Comparison of ENCODE assay signal across 1 cellular context in the genomic region with DNA sequence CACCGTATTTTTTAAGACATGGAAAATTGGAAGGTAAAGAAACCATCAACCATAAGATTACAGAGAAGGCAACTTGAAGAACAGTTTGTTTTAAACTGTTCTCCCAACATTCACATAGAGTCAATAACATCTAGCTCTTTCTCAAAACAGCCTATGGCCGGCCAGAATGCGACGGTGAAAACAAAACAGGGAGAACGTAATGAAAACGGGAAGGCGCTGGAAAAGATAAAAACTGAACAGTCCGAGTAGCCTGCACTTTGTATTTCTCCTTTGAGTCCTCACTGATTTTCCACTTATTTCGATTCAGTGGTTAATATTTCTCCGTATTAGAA.
TF ChIP-seq lines count a peak whose summit lies in the region.

No MANE protein-coding gene starts in this region.

TF ChIP-seq in K562, 482 proteins besides CTCF, POLR2A, EP300 and RAD21 (continued from another document):
- TF ChIP-seq, protein P1, sequence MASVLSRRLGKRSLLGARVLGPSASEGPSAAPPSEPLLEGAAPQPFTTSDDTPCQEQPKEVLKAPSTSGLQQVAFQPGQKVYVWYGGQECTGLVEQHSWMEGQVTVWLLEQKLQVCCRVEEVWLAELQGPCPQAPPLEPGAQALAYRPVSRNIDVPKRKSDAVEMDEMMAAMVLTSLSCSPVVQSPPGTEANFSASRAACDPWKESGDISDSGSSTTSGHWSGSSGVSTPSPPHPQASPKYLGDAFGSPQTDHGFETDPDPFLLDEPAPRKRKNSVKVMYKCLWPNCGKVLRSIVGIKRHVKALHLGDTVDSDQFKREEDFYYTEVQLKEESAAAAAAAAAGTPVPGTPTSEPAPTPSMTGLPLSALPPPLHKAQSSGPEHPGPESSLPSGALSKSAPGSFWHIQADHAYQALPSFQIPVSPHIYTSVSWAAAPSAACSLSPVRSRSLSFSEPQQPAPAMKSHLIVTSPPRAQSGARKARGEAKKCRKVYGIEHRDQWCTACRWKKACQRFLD (CRISPR knock-in tag; IDR thresholded peaks at IDR 0.05) = 0 out of 2 replicates have a peak, but pooled peaks have one; percentile 7
- TF ChIP-seq ELF1 (tag; IDR thresholded peaks at IDR 0.05) (0 out of 2 replicates have a peak, but pooled peaks have one; percentile 43), FOXM1 (IDR thresholded peaks at IDR 0.05; ENCODE audit: low read depth) (peak; percentile 37; the same call in 1 of the 2 replicates), FOXM1 (CRISPR knock-in tag; IDR thresholded peaks at IDR 0.05; ENCODE audit: low read depth) (no peak), CEBPG (CRISPR knock-in tag; IDR thresholded peaks at IDR 0.05) (no peak), CEBPG (tag; conservative IDR thresholded peaks at IDR 0.05 in 1 of 2, IDR thresholded peaks at IDR 0.05 in 1 of 2) (no peak), ARNT (IDR thresholded peaks at IDR 0.05) (no peak), ZNF780A (CRISPR knock-in tag; IDR thresholded peaks at IDR 0.05) (no peak), NONO (IDR thresholded peaks at IDR 0.05; ENCODE audit: low read depth in 2 of 2, low read length in 1 of 2) (0 out of 4 replicates have a peak, but pooled peaks of 1 of the 2 experiments have one; percentile 42)
- TF ChIP-seq, protein P2, sequence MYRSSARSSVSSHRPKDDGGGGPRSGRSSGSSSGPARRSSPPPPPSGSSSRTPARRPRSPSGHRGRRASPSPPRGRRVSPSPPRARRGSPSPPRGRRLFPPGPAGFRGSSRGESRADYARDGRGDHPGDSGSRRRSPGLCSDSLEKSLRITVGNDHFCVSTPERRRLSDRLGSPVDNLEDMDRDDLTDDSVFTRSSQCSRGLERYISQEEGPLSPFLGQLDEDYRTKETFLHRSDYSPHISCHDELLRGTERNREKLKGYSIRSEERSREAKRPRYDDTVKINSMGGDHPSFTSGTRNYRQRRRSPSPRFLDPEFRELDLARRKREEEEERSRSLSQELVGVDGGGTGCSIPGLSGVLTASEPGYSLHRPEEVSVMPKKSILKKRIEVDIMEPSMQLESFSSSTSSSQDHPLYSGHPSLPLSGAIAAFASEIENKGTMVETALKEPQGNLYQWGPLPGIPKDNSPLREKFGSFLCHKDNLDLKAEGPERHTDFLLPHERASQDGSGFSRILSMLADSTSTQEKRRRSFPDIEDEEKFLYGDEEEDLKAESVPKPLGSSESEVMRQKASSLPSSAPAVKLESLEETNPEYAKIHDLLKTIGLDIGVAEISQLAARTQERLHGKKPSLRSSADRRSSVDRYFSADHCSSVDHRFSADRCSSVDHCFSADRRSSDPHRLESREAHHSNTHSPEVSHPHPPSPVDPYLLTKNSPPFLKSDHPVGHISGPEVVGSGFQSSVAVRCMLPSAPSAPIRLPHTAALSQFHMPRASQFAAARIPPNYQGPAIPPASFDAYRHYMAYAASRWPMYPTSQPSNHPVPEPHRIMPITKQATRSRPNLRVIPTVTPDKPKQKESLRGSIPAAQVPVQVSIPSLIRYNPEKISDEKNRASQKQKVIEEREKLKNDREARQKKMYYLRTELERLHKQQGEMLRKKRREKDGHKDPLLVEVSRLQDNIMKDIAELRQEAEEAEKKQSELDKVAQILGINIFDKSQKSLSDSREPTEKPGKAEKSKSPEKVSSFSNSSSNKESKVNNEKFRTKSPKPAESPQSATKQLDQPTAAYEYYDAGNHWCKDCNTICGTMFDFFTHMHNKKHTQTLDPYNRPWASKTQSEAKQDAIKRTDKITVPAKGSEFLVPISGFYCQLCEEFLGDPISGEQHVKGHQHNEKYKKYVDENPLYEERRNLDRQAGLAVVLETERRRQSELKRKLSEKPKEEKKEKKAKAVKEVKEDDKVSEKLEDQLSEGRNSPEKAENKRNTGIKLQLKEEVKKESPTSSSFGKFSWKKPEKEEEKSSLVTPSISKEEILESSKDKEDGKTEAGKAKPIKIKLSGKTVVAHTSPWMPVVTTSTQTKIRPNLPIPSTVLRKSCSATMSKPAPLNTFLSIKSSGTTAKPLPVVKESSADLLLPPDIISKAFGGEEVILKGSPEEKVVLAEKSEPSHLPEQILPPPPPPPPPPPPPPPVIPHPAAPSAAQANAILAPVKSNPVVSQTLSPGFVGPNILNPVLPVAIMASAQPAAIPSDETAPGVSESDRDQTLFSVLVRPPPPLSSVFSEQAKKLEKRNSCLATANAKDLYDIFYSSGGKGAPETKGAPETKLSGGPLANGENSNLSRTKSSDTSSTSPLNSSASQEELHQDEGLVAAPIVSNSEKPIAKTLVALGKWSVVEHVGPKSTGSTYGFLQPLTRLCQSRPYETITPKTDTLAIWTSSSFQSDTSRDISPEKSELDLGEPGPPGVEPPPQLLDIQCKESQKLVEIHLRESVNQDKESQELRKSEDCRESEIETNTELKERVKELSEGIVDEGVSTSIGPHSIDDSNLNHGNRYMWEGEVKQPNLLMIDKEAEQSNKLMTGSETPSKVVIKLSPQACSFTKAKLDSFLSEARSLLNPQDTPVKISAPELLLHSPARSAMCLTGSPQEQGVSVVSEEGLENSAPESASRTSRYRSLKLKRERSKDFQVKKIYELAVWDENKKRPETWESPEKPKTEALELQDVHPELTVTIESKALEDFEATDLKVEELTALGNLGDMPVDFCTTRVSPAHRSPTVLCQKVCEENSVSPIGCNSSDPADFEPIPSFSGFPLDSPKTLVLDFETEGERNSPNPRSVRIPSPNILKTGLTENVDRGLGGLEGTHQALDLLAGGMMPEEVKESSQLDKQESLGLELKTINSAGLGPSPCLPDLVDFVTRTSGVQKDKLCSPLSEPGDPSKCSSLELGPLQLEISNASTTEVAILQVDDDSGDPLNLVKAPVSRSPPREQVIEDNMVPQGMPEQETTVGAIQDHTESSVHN (IDR thresholded peaks at IDR 0.05; ENCODE audit: borderline replicate concordance in 1 of 2, low read depth in 1 of 2) = 0 out of 4 replicates have a peak, but pooled peaks of 1 of the 2 experiments have one; percentile 54
